In the genomic region with DNA sequence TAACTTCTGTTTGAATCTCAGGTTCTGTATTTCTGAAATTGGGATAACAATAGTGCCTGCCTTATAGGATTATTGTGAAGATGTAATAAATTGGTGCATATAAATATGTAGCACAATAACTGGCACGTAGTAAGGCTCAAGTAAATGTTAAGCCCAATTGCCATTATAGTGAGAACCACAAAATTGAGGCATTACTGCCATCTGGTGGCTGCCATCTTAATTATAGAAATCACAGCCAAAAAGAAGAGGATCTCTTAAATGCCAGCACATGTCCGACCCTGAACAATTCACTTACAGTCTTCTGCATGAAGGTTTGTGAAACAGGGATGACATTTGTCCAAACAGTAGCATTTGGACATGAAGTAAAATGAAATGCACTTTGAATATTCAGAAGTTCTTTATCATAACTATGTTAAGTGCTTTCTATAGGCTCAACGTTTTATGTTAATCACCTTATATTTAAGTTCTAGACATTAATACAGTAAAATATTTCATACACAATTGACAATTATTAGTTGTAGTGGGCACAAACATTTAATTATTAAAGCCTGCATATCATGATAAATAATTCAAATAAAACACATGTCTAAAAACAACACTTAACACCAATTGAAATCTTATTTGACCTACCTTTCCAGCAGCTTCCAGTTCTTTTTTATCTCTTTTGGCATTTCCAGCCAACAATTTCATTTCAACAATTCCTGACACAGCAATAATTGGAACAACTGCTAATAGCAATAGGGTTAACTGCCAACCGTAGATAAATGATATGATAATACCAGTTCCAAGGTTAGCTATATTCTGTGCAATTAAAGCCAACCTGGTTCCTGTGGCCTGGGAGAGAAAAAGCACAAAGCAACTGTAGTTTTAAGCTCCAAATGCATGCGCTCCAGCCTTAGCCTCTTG, we compare ENCODE assay signal across 8 cellular contexts. TPM values are rescaled to one million over a fixed set of nuclear protein-coding genes. Genes with fewer than 3 reads are reported as not detected.
A peak's percentile ranks its signal among the peaks of the same experiment; 100 is the strongest.
DNase-seq lines count a peak whose midpoint lies in the region; ATAC-seq and TF ChIP-seq lines count a peak whose summit lies in the region.

No MANE protein-coding gene starts in this region.

- peak; percentile 72 for TF ChIP-seq CTCF in psoas muscle (IDR thresholded peaks at IDR 0.05)

- H3K27me3 ChIP-seq in SJCRH30 (no peaks in the 10 kb centered on the region), psoas muscle (ENCODE audit: insufficient read depth in 3 of 3, low read length in 2 of 3) (no peaks in the 10 kb centered on the region)

- H3K36me3 ChIP-seq in SJCRH30, result no peaks in the 10 kb centered on the region
- H3K36me3 ChIP-seq in psoas muscle (ENCODE audit: insufficient read depth in 1 of 2, low read depth in 1 of 2), result peaks cover 0 to 28% of the 10 kb centered on the region in 2 donors

- 40 to 53% (median 41%) methylated on average over 5 of the region's 5 CpGs for WGBS in psoas muscle, 3 donors

- no peak overlapping the region for H3K27ac ChIP-seq in SJCRH30
- no peak overlapping the region for H3K27ac ChIP-seq in psoas muscle

- H3K4me1 ChIP-seq in SJCRH30 (no peaks in the 10 kb centered on the region), psoas muscle (peaks cover 16% of the 10 kb centered on the region)

- ATAC-seq in GM21723 (IDR thresholded peaks at IDR 0.05; ENCODE audit: unreplicated experiment) (peak; percentile 87), psoas muscle (peak; percentile 24 to 70 (median 46))

- H3K4me3 ChIP-seq in SJCRH30 (no peak overlapping the region), psoas muscle (no peak overlapping the region)

- intact Hi-C loops in psoas muscle (cut with DNase I), result loop anchor here (1.0 to 10.0 kb wide), 2 partner anchors 105 to 482 kb away; no protein-coding TSS in a partner anchor

- DNase-seq in DMS53 treated with DMSO at 0.1 percent for 48 hours (lab: John Stamatoyannopoulos, UW; ENCODE audit: unreplicated experiment) (peak; percentile 78), M059J (ENCODE audit: low read depth) (peak; percentile 64), SJCRH30 (peak; percentile 47 to 83), globus pallidus (ENCODE audit: low spot score) (peak; percentile 62), psoas muscle (peak in 1 of 2 donors; percentile 14), mesenteric fat pad (ENCODE audit: low spot score) (no peak)
- DNase-seq in activated gamma-delta T cell treated with anti-CD3 and anti-CD28 coated beads, Interleukin-2, amount 50 U/mL, for 16 hours (ENCODE audit: low read depth), result peak; percentile 37

- H3K9me3 ChIP-seq in SJCRH30 (replicated peaks) (no peaks in the 10 kb centered on the region), psoas muscle (no peaks in the 10 kb centered on the region)

RNA-seq across cellular contexts. Expression of a gene that starts 58.5 kb away (rescaled TPM):
- total RNA-seq in M059J (2014; rRNA removed; shearing (Covaris generic)), result 3.8 and 4.6 TPM in 2 replicates
- 0.06 and 0.13 TPM in 2 replicates for total RNA-seq in SJCRH30 (2014; rRNA removed; shearing (Covaris generic))
- 1 to 10 TPM; 1.8 to 4.0 (median 2.9) TPM for total RNA-seq in psoas muscle
- polyA plus RNA-seq in psoas muscle, result 1 to 10 TPM; 1.1 to 2.0 (median 1.1) TPM
- 1.3 TPM for total RNA-seq in mesenteric fat pad
